In genomic region chr10:22105270-22105669, GRCh38 we compare ENCODE assay signal across 29 cellular contexts.
DNase-seq lines count a peak whose midpoint lies in the region; ATAC-seq, FAIRE-seq and TF ChIP-seq lines count a peak whose summit lies in the region.
"Had no signal": no experiment of that assay in that cellular context is flagged by ENCODE, and none has a peak within 500 bp of the region (broad histone marks: within the 10 kb centered on the region; RNA-seq: fewer than 3 reads in every experiment).

No MANE protein-coding gene starts in this region.

- no peaks in the 10 kb centered on the region for H3K27me3 ChIP-seq in K562 (ENCODE audit: control insufficient read depth in 2 of 2, insufficient read depth in 2 of 2, low read length in 2 of 2)
- H3K27me3 ChIP-seq: BE2C; BLaER1; BLaER1 treated with 17β-estradiol and CSF1 and Interleukin-3, amounts not matched to agents 10 nM and 100 nM had no signal

- CTCF ChIA-PET in K562 (lab: Yijun Ruan, JAX; ENCODE audit: low intra/inter-chr PET ratio): no interaction called here

- H3K9me1 ChIP-seq in K562 (ENCODE audit: control insufficient read depth, insufficient read depth, low read length): no peaks in the 10 kb centered on the region

- H3K79me2 ChIP-seq in K562 (ENCODE audit: control insufficient read depth, insufficient read depth, low read length): no peaks in the 10 kb centered on the region

- ATAC-seq in K562: no peak
- ATAC-seq: A549; CD8-positive, alpha-beta T cell had no signal

- no TSS peak for BruUV-seq in K562 (replicated peaks; lab: Mats Ljungman, UMichigan)

- no peak for TF ChIP-seq EP300 in K562 (IDR thresholded peaks at IDR 0.05; ENCODE audit: low read length)

- no peaks in the 10 kb centered on the region for H3K9me3 ChIP-seq in K562 (replicated peaks; ENCODE audit: control insufficient read depth, insufficient read depth, low read depth, low read length)
- H3K9me3 ChIP-seq: BE2C; BLaER1; BLaER1 treated with 17β-estradiol and CSF1 and Interleukin-3, amounts not matched to agents 10 nM and 100 nM; Caco-2 had no signal

- in situ Hi-C loops in K562 (cut with MboI): no loop called here

- no peak overlapping the region for H3K4me2 ChIP-seq in K562 (ENCODE audit: insufficient read depth, low read length)
- H3K4me2 ChIP-seq: A549; BLaER1; BLaER1 treated with 17β-estradiol and CSF1 and Interleukin-3, amounts not matched to agents 10 nM and 100 nM had no signal

- TF ChIP-seq POLR2A in K562 (conservative IDR thresholded peaks at IDR 0.05): no peak

- intact Hi-C loops in K562 (cut with micrococcal nuclease): loop anchor here (10.0 kb wide), 1 partner anchor 110 kb away; the partner anchor contains the start of gene EBLN1

- no peak for TF ChIP-seq RAD21 in K562 (CRISPR knock-in tag; conservative IDR thresholded peaks at IDR 0.05 in 1 of 2, IDR thresholded peaks at IDR 0.05 in 1 of 2)

- no peak overlapping the region for H3K9ac ChIP-seq in K562 (ENCODE audit: insufficient read depth in 1 of 2, low read depth in 2 of 2, low read length in 2 of 2)
- H3K9ac ChIP-seq: BLaER1; BLaER1 treated with 17β-estradiol and CSF1 and Interleukin-3, amounts not matched to agents 10 nM and 100 nM had no signal

- no peak overlapping the region for H3K4me3 ChIP-seq in K562
- H3K4me3 ChIP-seq: A549; BLaER1; BLaER1 treated with 17β-estradiol and CSF1 and Interleukin-3, amounts not matched to agents 10 nM and 100 nM had no signal

- FAIRE-seq in K562 (lab: Jason Lieb, UNC): no peak
- FAIRE-seq: A204.1, A549, D721Med had no signal

- H2AFZ ChIP-seq in K562 (ENCODE audit: low read depth, low read length): no peak overlapping the region

- H4K20me1 ChIP-seq in K562 (replicated peaks; ENCODE audit: control insufficient read depth, insufficient read depth, low read length): no peaks in the 10 kb centered on the region
- H4K20me1 ChIP-seq: BLaER1; BLaER1 treated with 17β-estradiol and CSF1 and Interleukin-3, amounts not matched to agents 10 nM and 100 nM had no signal

- POLR2A ChIA-PET in K562 (lab: Yijun Ruan, JAX): no interaction called here

- no peak for DNase-seq in K562 (ENCODE audit: extremely low read depth in 1 of 4, low spot score in 3 of 4)
- no peak for DNase-seq in medulla oblongata (ENCODE audit: extremely low spot score)
- DNase-seq: 8988T; ACHN; AML-193; BE2C; C1 segment of cervical spinal cord; Caco-2; Calu3; CD4-positive, alpha-beta memory T cell; CD4-positive, alpha-beta T cell; CD4-positive, CD25-positive, alpha-beta regulatory T cell; CD8-positive, alpha-beta memory T cell; CD8-positive, alpha-beta T cell; COR-L47; DMS 273 treated with DMSO at 0.1 percent for 48 hours; DMS153; DMS53; DMS79; DMS79 treated with DMSO at 0.1 percent for 48 hours; DND-41; EL had no signal

- WGBS in K562 (ENCODE audit: insufficient coverage, low coverage, missing lambda C conversion rate): 28% methylated on average over 4 of the region's 4 CpGs

- H3K36me3 ChIP-seq in K562 (ENCODE audit: control insufficient read depth, insufficient read depth, low read length): no peaks in the 10 kb centered on the region
- H3K36me3 ChIP-seq: BE2C; BLaER1; BLaER1 treated with 17β-estradiol and CSF1 and Interleukin-3, amounts not matched to agents 10 nM and 100 nM had no signal

- H3K27ac ChIP-seq in K562 (ENCODE audit: extremely low read depth, low read depth, low read length): no peak overlapping the region
- H3K27ac ChIP-seq: 22Rv1; A549; BLaER1; BLaER1 treated with 17β-estradiol and CSF1 and Interleukin-3, amounts not matched to agents 10 nM and 100 nM; C4-2B had no signal

- no peak for TF ChIP-seq CTCF in K562 (IDR thresholded peaks at IDR 0.05 in 2 of 3, conservative IDR thresholded peaks at IDR 0.05 in 1 of 3; ENCODE audit: insufficient read depth in 2 of 3, low read depth in 1 of 3, low read length in 3 of 3)

- H3K4me1 ChIP-seq in K562 (replicated peaks in 1 of 2; ENCODE audit: control insufficient read depth in 2 of 2, insufficient read depth in 2 of 2, low read length in 2 of 2): no peaks in the 10 kb centered on the region
- H3K4me1 ChIP-seq: A549; BE2C; BLaER1; BLaER1 treated with 17β-estradiol and CSF1 and Interleukin-3, amounts not matched to agents 10 nM and 100 nM; Caco-2 had no signal

TF ChIP-seq in K562, 482 proteins besides CTCF, POLR2A, EP300 and RAD21:
- TF ChIP-seq ZC3H8 (IDR thresholded peaks at IDR 0.05) (no peak), ZNF766 (CRISPR knock-in tag; conservative IDR thresholded peaks at IDR 0.05) (peak; percentile 94)
